Comparison of ENCODE assay signal across 1 cellular context in the genomic region with DNA sequence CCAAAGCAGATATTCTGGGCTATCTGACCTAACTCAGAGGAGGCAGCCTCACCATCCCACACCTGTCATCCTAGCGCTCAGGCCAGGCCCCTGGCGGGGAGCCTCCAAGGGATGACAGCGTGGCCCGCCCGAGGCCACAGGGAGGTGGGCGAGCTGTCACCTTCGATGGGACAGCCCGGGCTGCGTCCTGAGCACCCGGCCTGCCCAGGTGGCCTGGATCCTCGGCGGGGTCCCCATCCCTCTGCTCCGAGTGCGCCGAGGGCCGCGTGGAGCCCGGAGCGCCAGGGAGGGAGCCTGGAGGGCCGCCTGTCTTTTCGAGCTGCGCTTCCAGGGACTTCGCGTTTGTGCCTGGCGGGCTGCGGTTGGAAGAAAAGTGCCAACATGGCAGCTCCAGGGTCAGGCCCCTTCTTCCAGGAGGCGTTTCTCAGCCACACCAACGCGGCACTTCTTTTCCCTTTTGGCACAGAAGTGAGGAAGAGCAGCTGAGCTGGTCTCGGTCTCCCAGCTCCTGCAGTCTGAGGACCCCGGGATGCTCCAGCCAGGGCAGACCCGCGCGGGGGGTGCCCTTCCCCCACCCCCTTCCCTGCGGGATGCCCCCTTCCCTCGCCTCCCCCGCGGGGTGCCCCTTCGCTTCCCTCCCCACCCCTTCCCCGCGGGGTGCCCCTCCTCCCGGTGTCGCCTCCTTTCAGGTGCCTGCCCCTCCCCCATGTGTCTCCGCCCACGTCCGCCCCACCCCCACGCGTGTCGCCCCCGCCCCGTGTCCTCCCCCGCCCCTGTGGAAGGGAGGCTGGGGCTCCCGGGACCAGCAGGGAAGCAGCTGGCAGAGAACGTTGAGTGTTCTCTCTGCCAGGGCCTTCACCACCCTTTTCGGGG.
TF ChIP-seq lines count a peak whose summit lies in the region.

No MANE protein-coding gene starts in this region.

TF ChIP-seq in GM12878, 131 proteins besides CTCF, POLR2A, EP300 and RAD21:
- TF ChIP-seq SUPT20H (IDR thresholded peaks at IDR 0.05; ENCODE audit: borderline replicate concordance, control insufficient read depth, low read depth, low read length): no peak
- TF ChIP-seq EGR1 (IDR thresholded peaks at IDR 0.05; ENCODE audit: borderline replicate concordance in 1 of 2, low read depth in 2 of 2, low read length in 2 of 2): peak in 1 of 2 experiments; percentile 30; a peak in 1 of 3 replicates
- TF ChIP-seq PAX8 (IDR thresholded peaks at IDR 0.05): no peak
